Comparison of ENCODE assay signal across 36 cellular contexts in the genomic region with DNA sequence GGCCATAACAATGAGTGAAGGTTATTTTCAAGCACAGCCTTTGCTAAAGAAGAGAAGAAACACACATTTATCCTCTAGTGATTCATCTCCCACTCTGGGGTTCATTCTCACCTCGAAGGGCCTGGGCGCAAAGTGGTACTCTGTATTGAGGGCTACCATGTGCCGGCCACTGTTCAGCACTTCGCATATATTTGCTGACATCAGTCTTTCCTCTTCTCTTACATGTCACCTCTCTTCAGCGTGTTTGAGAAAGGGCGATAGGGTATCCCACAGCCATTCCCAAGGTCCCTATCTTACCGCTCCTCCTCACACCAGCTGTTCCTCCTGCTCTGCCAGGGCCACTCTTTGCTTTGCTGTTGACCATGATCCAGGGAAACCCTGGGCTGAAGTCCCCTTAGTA. TPM values are rescaled to one million over a fixed set of nuclear protein-coding genes. Genes with fewer than 3 reads are reported as not detected.
"Had no signal": no experiment of that assay in that cellular context is flagged by ENCODE, and none has a peak within 500 bp of the region (broad histone marks: within the 10 kb centered on the region; RNA-seq: fewer than 3 reads in every experiment).

No MANE protein-coding gene starts in this region.

- ATAC-seq: activated CD8-positive, alpha-beta T cell treated with anti-CD3 and anti-CD28 coated beads for 36 hours; activated naive CD8-positive, alpha-beta T cell treated with anti-CD3 and anti-CD28 coated beads, Interleukin-2, amount 50 U/mL, for 24 hours had no signal

- H3K4me1 ChIP-seq: ascending aorta had no signal

- H3K27ac Mint-ChIP-seq: activated B cell treated with CpG ODN at 0.5 μM for 24 hours; activated CD4-positive, alpha-beta memory T cell treated with anti-CD3 and anti-CD28 coated beads for 36 hours; activated CD4-positive, alpha-beta T cell treated with anti-CD3 and anti-CD28 coated beads, Interleukin-2, amount 10 ng/mL, durations not matched to agents 24 days and 14 days; activated CD8-positive, alpha-beta T cell treated with anti-CD3 and anti-CD28 coated beads for 36 hours; activated naive CD4-positive, alpha-beta T cell treated with anti-CD3 and anti-CD28 coated beads, Interleukin-2, amount 10 ng/mL, durations not matched to agents 7 days and 5 days; activated naive CD4-positive, alpha-beta T cell treated with anti-CD3 and anti-CD28 coated beads, Interleukin-2, amount 50 U/mL, for 24 hours; activated naive CD8-positive, alpha-beta T cell; activated naive CD8-positive, alpha-beta T cell treated with anti-CD3 and anti-CD28 coated beads, Interleukin-2, amount 10 ng/mL, durations not matched to agents 7 days and 5 days; activated naive CD8-positive, alpha-beta T cell treated with anti-CD3 and anti-CD28 coated beads, Interleukin-2, amount 50 U/mL, for 24 hours; activated T-cell treated with anti-CD3 and anti-CD28 coated beads, Interleukin-2, amount 50 U/mL, for 24 hours; activated T-helper 2 cell treated with anti-CD3 and anti-CD28 coated beads, Interferon-gamma antibody, Interleukin-2, Interleukin-4, amounts not matched to agents 10 μg/mL and 5 μg/mL and 100 μg/mL, durations not matched to agents 14 hours and 24 hours and 36 hours; T-helper 1 cell treated with Interleukin-12 subunit alpha and Interleukin-12 subunit beta and Interleukin-4 antibody, amounts not matched to agents 30 μg/mL and 1 μg/mL, for 36 hours; T-helper 2 cell treated with Interferon-gamma antibody and Interleukin-4, amounts not matched to agents 5 μg/mL and 100 μg/mL, for 36 hours had no signal

- DNase-seq: activated B cell treated with CpG ODN at 0.5 μM for 24 hours; activated CD4-positive, alpha-beta memory T cell treated with anti-CD3 and anti-CD28 coated beads for 36 hours; activated CD4-positive, alpha-beta T cell treated with anti-CD3 and anti-CD28 coated beads for 4 hours; activated CD4-positive, alpha-beta T cell treated with anti-CD3 and anti-CD28 coated beads, Interleukin-2, amount 10 ng/mL, durations not matched to agents 24 days and 14 days; activated CD4-positive, alpha-beta T cell treated with anti-CD3 and anti-CD28 coated beads, Interleukin-2, amount 50 U/mL, for 1 hour; activated CD4-positive, alpha-beta T cell treated with anti-CD3 and anti-CD28 coated beads, Interleukin-2, amount 50 U/mL, for 4 hours; activated CD4-positive, CD25-positive, alpha-beta regulatory T cell treated with anti-CD3 and anti-CD28 coated beads, Interleukin-2, amount 50 U/mL, for 72 hours; activated CD8-positive, alpha-beta memory T cell treated with anti-CD3 and anti-CD28 coated beads, Interleukin-2, amount 50 U/mL, for 48 hours; activated CD8-positive, alpha-beta T cell treated with anti-CD3 and anti-CD28 coated beads for 36 hours; activated effector memory CD4-positive, alpha-beta T cell treated with Interleukin-2 at 50 U/mL for 16 hours; activated gamma-delta T cell; activated naive CD4-positive, alpha-beta T cell treated with anti-CD3 and anti-CD28 coated beads, Interleukin-2, amount 10 ng/mL, durations not matched to agents 7 days and 5 days; activated naive CD4-positive, alpha-beta T cell treated with Interleukin-2 at 50 U/mL for 16 hours; activated naive CD8-positive, alpha-beta T cell treated with anti-CD3 and anti-CD28 coated beads, Interleukin-2, amount 10 ng/mL, durations not matched to agents 7 days and 5 days; activated naive CD8-positive, alpha-beta T cell treated with anti-CD3 and anti-CD28 coated beads, Interleukin-2, amount 50 U/mL, for 24 hours; activated T-cell treated with anti-CD3 and anti-CD28 coated beads, Interleukin-2, amount 50 U/mL, for 24 hours; activated T-cell treated with anti-CD3 and anti-CD28 coated beads, Interleukin-2, amount 50 U/mL, for 48 hours; amygdala; anterior cingulate cortex; caudate nucleus; cerebellar nuclear complex; T-helper 1 cell; T-helper 2 cell; T-helper 9 cell had no signal

- H3K27me3 ChIP-seq: ascending aorta, cardiac muscle cell had no signal

- H3K36me3 Mint-ChIP-seq: activated CD4-positive, alpha-beta memory T cell treated with anti-CD3 and anti-CD28 coated beads for 36 hours; activated naive CD4-positive, alpha-beta T cell treated with anti-CD3 and anti-CD28 coated beads, Interleukin-2, amount 10 ng/mL, durations not matched to agents 7 days and 5 days; activated naive CD4-positive, alpha-beta T cell treated with anti-CD3 and anti-CD28 coated beads, Interleukin-2, amount 50 U/mL, for 24 hours; activated naive CD8-positive, alpha-beta T cell; activated naive CD8-positive, alpha-beta T cell treated with anti-CD3 and anti-CD28 coated beads, Interleukin-2, amount 10 ng/mL, durations not matched to agents 7 days and 5 days; brain had no signal

- H3K4me1 Mint-ChIP-seq: central memory CD8-positive, alpha-beta T cell had no signal

- FAIRE-seq: bronchial epithelial cell, TTC549 had no signal

- H3K4me3 ChIP-seq: ascending aorta, cardiac muscle cell had no signal

- H3K4me3 Mint-ChIP-seq: activated B cell treated with CpG ODN at 0.5 μM for 24 hours; activated CD4-positive, alpha-beta memory T cell treated with anti-CD3 and anti-CD28 coated beads for 36 hours; activated CD4-positive, alpha-beta T cell treated with anti-CD3 and anti-CD28 coated beads, Interleukin-2, amount 10 ng/mL, durations not matched to agents 24 days and 14 days; activated CD8-positive, alpha-beta T cell treated with anti-CD3 and anti-CD28 coated beads for 36 hours; activated naive CD4-positive, alpha-beta T cell treated with anti-CD3 and anti-CD28 coated beads, Interleukin-2, amount 10 ng/mL, durations not matched to agents 7 days and 5 days; activated naive CD4-positive, alpha-beta T cell treated with anti-CD3 and anti-CD28 coated beads, Interleukin-2, amount 50 U/mL, for 24 hours; activated naive CD8-positive, alpha-beta T cell; activated naive CD8-positive, alpha-beta T cell treated with anti-CD3 and anti-CD28 coated beads, Interleukin-2, amount 10 ng/mL, durations not matched to agents 7 days and 5 days; activated naive CD8-positive, alpha-beta T cell treated with anti-CD3 and anti-CD28 coated beads, Interleukin-2, amount 50 U/mL, for 24 hours; activated T-cell treated with anti-CD3 and anti-CD28 coated beads, Interleukin-2, amount 50 U/mL, for 24 hours; brain; central memory CD8-positive, alpha-beta T cell; T-helper 1 cell treated with Interleukin-12 subunit alpha and Interleukin-12 subunit beta and Interleukin-4 antibody, amounts not matched to agents 30 μg/mL and 1 μg/mL, for 36 hours; T-helper 2 cell treated with Interferon-gamma antibody and Interleukin-4, amounts not matched to agents 5 μg/mL and 100 μg/mL, for 36 hours had no signal

- H3K36me3 ChIP-seq: ascending aorta, cardiac muscle cell had no signal

- H3K27me3 Mint-ChIP-seq: activated B cell treated with CpG ODN at 0.5 μM for 24 hours; activated CD4-positive, alpha-beta memory T cell treated with anti-CD3 and anti-CD28 coated beads for 36 hours; activated naive CD4-positive, alpha-beta T cell treated with anti-CD3 and anti-CD28 coated beads, Interleukin-2, amount 50 U/mL, for 24 hours; activated naive CD8-positive, alpha-beta T cell had no signal

- H3K9me3 Mint-ChIP-seq: activated B cell treated with CpG ODN at 0.5 μM for 24 hours; activated CD4-positive, alpha-beta memory T cell treated with anti-CD3 and anti-CD28 coated beads for 36 hours; activated CD4-positive, alpha-beta T cell treated with anti-CD3 and anti-CD28 coated beads, Interleukin-2, amount 10 ng/mL, durations not matched to agents 24 days and 14 days; activated CD8-positive, alpha-beta T cell treated with anti-CD3 and anti-CD28 coated beads for 36 hours; activated naive CD4-positive, alpha-beta T cell treated with anti-CD3 and anti-CD28 coated beads, Interleukin-2, amount 10 ng/mL, durations not matched to agents 7 days and 5 days; activated naive CD4-positive, alpha-beta T cell treated with anti-CD3 and anti-CD28 coated beads, Interleukin-2, amount 50 U/mL, for 24 hours; activated naive CD8-positive, alpha-beta T cell treated with anti-CD3 and anti-CD28 coated beads, Interleukin-2, amount 10 ng/mL, durations not matched to agents 7 days and 5 days; activated naive CD8-positive, alpha-beta T cell treated with anti-CD3 and anti-CD28 coated beads, Interleukin-2, amount 50 U/mL, for 24 hours; activated T-cell treated with anti-CD3 and anti-CD28 coated beads, Interleukin-2, amount 50 U/mL, for 24 hours; activated T-helper 2 cell treated with anti-CD3 and anti-CD28 coated beads, Interferon-gamma antibody, Interleukin-2, Interleukin-4, amounts not matched to agents 10 μg/mL and 5 μg/mL and 100 μg/mL, durations not matched to agents 14 hours and 24 hours and 36 hours; central memory CD8-positive, alpha-beta T cell; T-helper 1 cell treated with Interleukin-12 subunit alpha and Interleukin-12 subunit beta and Interleukin-4 antibody, amounts not matched to agents 30 μg/mL and 1 μg/mL, for 36 hours; T-helper 2 cell treated with Interferon-gamma antibody and Interleukin-4, amounts not matched to agents 5 μg/mL and 100 μg/mL, for 36 hours had no signal

- H3K9me3 ChIP-seq: ascending aorta had no signal

- H3K27ac ChIP-seq: ascending aorta, cardiac muscle cell, VCaP had no signal

RNA-seq across cellular contexts. Expression of gene ECHDC3, which starts 48.8 kb away (rescaled TPM):
- total RNA-seq: activated T-helper 2 cell treated with anti-CD3 and anti-CD28 coated beads, Interferon-gamma antibody, Interleukin-2, Interleukin-4, amounts not matched to agents 10 μg/mL and 5 μg/mL and 100 μg/mL, durations not matched to agents 14 hours and 24 hours and 36 hours had no signal
